21 cellular contexts compared by ENCODE assay signal in the genomic region with DNA sequence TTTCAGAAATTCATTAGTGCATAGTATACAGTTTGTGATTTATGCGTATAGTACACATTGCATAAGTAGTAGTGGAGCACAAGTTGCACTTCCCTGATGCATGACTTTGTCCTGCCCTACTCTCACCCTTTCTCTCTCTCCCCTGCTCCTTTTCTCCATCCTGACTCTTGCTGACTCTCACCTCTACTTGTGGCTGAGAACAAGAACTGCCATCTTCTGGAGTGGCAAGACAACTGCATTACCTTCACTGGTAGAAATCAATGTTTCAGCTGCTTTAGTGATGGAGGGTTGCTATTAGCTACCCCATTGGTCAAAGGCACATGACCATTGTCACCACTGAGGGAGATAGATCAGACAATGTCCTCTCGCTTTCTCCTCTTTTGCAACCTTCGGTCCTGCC. TPM values are rescaled to one million over a fixed set of nuclear protein-coding genes. Genes with fewer than 3 reads are reported as not detected.
A peak's percentile ranks its signal among the peaks of the same experiment; 100 is the strongest.
DNase-seq lines count a peak whose midpoint lies in the region; ATAC-seq and TF ChIP-seq lines count a peak whose summit lies in the region.
"Had no signal": no experiment of that assay in that cellular context is flagged by ENCODE, and none has a peak within 500 bp of the region (broad histone marks: within the 10 kb centered on the region; RNA-seq: fewer than 3 reads in every experiment).

No MANE protein-coding gene starts in this region.

- no peak overlapping the region for H3K4me3 Mint-ChIP-seq in HFFc6
- H3K4me3 Mint-ChIP-seq: activated naive CD8-positive, alpha-beta T cell treated with anti-CD3 and anti-CD28 coated beads, Interleukin-2, amount 10 ng/mL, durations not matched to agents 7 days and 5 days had no signal

- H3K27me3 Mint-ChIP-seq in HFFc6 (ENCODE audit: insufficient read depth) = no peaks in the 10 kb centered on the region
- H3K27me3 Mint-ChIP-seq: activated naive CD8-positive, alpha-beta T cell treated with anti-CD3 and anti-CD28 coated beads, Interleukin-2, amount 10 ng/mL, durations not matched to agents 7 days and 5 days had no signal

- peak; percentile 25; the same call in 1 of the 2 replicates for TF ChIP-seq CTCF in HFFc6 (IDR thresholded peaks at IDR 0.05)
- TF ChIP-seq CTCF in choroid plexus epithelial cell (conservative IDR thresholded peaks at IDR 0.05; ENCODE audit: low read depth, low read length) = peak; percentile 6

- no peak overlapping the region for H3K4me3 ChIP-seq in choroid plexus epithelial cell (ENCODE audit: low read depth, low read length)
- H3K4me3 ChIP-seq: BLaER1, cardiac muscle cell, SJSA1, thoracic aorta had no signal

- no peak for ATAC-seq in SK-N-SH treated with all-trans-retinoic acid at 6 μM for 48 hours
- ATAC-seq: left lobe of liver had no signal

- H3K27ac Mint-ChIP-seq in HFFc6 = no peak overlapping the region
- H3K27ac Mint-ChIP-seq: activated naive CD8-positive, alpha-beta T cell treated with anti-CD3 and anti-CD28 coated beads, Interleukin-2, amount 10 ng/mL, durations not matched to agents 7 days and 5 days had no signal

- H3K36me3 Mint-ChIP-seq in HFFc6 (ENCODE audit: low read depth) = no peaks in the 10 kb centered on the region

- H3K9me3 Mint-ChIP-seq in HFFc6 = no peaks in the 10 kb centered on the region
- H3K9me3 Mint-ChIP-seq: activated naive CD8-positive, alpha-beta T cell treated with anti-CD3 and anti-CD28 coated beads, Interleukin-2, amount 10 ng/mL, durations not matched to agents 7 days and 5 days had no signal

- no peaks in the 10 kb centered on the region for H3K4me1 Mint-ChIP-seq in HFFc6 (ENCODE audit: low read depth)
- H3K4me1 Mint-ChIP-seq: activated naive CD8-positive, alpha-beta T cell treated with anti-CD3 and anti-CD28 coated beads, Interleukin-2, amount 10 ng/mL, durations not matched to agents 7 days and 5 days had no signal

- DNase-seq in HFFc6 = peak; percentile 10
- peak; percentile 22 to 55 for DNase-seq in NOMO-1 (lab: John Stamatoyannopoulos, UW; ENCODE audit: unreplicated experiment in 2 of 2)
- peak; percentile 15 for DNase-seq in choroid plexus epithelial cell (ENCODE audit: low read depth)
- DNase-seq in renal cortical epithelial cell (ENCODE audit: low read depth) = peak; percentile 30
- no peak for DNase-seq in 8988T
- DNase-seq in activated effector memory CD4-positive, alpha-beta T cell treated with Interleukin-2 at 50 U/mL for 16 hours = no peak
- DNase-seq: activated CD4-positive, alpha-beta T cell treated with anti-CD3 and anti-CD28 coated beads for 48 hours; activated naive CD8-positive, alpha-beta T cell treated with anti-CD3 and anti-CD28 coated beads, Interleukin-2, amount 10 ng/mL, durations not matched to agents 7 days and 5 days; DMS53; effector CD8-positive, alpha-beta T cell; NK-92 treated with Interleukin-12 subunit alpha and Interleukin-12 subunit beta, amount 100 ng/mL, for 24 hours; nucleus accumbens; stimulated activated CD4-positive, alpha-beta T cell treated with anti-CD3 and anti-CD28 coated beads, Interleukin-4, amount 100 ng/mL, for 1 hour; stimulated activated CD8-positive, alpha-beta memory T cell treated with anti-CD3 and anti-CD28 coated beads, Interleukin-4, amount 100 ng/mL, for 48 hours; T1000 had no signal

TF ChIP-seq in SK-N-SH treated with all-trans-retinoic acid at 6 μM for 48 hours, 23 proteins besides CTCF, POLR2A, EP300 and RAD21:
- no peak for TF ChIP-seq TOX (CRISPR knock-in tag; IDR thresholded peaks at IDR 0.05; ENCODE audit: borderline replicate concordance)
- TF ChIP-seq, protein P1, sequence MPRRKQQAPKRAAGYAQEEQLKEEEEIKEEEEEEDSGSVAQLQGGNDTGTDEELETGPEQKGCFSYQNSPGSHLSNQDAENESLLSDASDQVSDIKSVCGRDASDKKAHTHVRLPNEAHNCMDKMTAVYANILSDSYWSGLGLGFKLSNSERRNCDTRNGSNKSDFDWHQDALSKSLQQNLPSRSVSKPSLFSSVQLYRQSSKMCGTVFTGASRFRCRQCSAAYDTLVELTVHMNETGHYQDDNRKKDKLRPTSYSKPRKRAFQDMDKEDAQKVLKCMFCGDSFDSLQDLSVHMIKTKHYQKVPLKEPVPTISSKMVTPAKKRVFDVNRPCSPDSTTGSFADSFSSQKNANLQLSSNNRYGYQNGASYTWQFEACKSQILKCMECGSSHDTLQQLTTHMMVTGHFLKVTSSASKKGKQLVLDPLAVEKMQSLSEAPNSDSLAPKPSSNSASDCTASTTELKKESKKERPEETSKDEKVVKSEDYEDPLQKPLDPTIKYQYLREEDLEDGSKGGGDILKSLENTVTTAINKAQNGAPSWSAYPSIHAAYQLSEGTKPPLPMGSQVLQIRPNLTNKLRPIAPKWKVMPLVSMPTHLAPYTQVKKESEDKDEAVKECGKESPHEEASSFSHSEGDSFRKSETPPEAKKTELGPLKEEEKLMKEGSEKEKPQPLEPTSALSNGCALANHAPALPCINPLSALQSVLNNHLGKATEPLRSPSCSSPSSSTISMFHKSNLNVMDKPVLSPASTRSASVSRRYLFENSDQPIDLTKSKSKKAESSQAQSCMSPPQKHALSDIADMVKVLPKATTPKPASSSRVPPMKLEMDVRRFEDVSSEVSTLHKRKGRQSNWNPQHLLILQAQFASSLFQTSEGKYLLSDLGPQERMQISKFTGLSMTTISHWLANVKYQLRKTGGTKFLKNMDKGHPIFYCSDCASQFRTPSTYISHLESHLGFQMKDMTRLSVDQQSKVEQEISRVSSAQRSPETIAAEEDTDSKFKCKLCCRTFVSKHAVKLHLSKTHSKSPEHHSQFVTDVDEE (CRISPR knock-in tag; IDR thresholded peaks at IDR 0.05) = no peak
- no peak for TF ChIP-seq ESRRG (CRISPR knock-in tag; IDR thresholded peaks at IDR 0.05)

RNA-seq across cellular contexts. Expression of a gene that starts 26.9 kb away (rescaled TPM):
- total RNA-seq in HFFc6 (2021; fragmentation: NEBNext Ultra II Directional; extraction: Animal tissue kit (Norgen Biotek cat#: 25700)) = 1 to 10 TPM; 1.5 to 4.0 (median 2.3) TPM
- total RNA-seq in renal cortical epithelial cell = 2.4 and 11.2 TPM in 2 replicates
- total RNA-seq: SJSA1 had no signal

Comparison
In these comparisons a context has a peak if more than half of its experiments do, and no peak if none do; other contexts are left out.
1. DNase-seq: peak in HFFc6 (single experiment), NOMO-1 (2 of 2), choroid plexus epithelial cell (single experiment) and renal cortical epithelial cell (single experiment); none in 8988T (single experiment) and activated effector memory CD4-positive, alpha-beta T cell treated with Interleukin-2 at 50 U/mL for 16 hours (single experiment).